In the genomic region with DNA sequence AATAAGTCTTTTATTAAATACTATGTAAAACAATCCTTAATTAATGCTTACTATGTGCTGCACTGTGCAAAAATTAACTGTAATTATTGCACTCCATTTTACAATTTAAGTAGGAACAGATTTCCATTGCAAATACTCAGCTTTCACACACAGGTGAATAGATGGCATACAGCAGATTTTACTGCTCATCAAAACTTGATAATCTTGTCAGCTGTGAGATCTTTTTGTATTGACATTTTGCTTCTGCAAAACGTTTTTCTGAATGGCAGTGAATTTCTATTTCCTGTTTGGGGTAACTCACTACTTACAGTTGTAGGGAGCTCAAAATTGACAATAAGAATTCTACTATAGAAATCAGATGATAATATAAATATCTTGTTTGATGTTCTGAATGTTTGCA, we compare ENCODE assay signal across 7 cellular contexts.
"Had no signal": no experiment of that assay in that cellular context is flagged by ENCODE, and none has a peak within 500 bp of the region (broad histone marks: within the 10 kb centered on the region; RNA-seq: fewer than 3 reads in every experiment).

No MANE protein-coding gene starts in this region.

- H3K4me3 ChIP-seq: K562 had no signal

- DNase-seq: IMR-90, KBM-7, KG1 had no signal

- H3K4me2 ChIP-seq: KMS-11 had no signal

- H3K27ac ChIP-seq: HL-60, KMS-11 had no signal

- ATAC-seq: HepG2, K562 had no signal

- H3K9ac ChIP-seq: KMS-11 had no signal
